Comparison of ENCODE assay signal across 23 cellular contexts in genomic region chr4:171594293-171594692, GRCh38.
"Had no signal": no experiment of that assay in that cellular context is flagged by ENCODE, and none has a peak within 500 bp of the region (broad histone marks: within the 10 kb centered on the region; RNA-seq: fewer than 3 reads in every experiment).

No MANE protein-coding gene starts in this region.

- H3K27ac Mint-ChIP-seq: activated CD4-positive, alpha-beta memory T cell treated with anti-CD3 and anti-CD28 coated beads, Interleukin-2, amount 10 ng/mL, durations not matched to agents 7 days and 5 days; activated CD4-positive, alpha-beta T cell treated with anti-CD3 and anti-CD28 coated beads for 36 hours; activated naive CD4-positive, alpha-beta T cell treated with anti-CD3 and anti-CD28 coated beads, Interleukin-2, amount 10 ng/mL, durations not matched to agents 7 days and 5 days; activated naive CD8-positive, alpha-beta T cell treated with anti-CD3 and anti-CD28 coated beads for 36 hours; activated T-helper 17 cell treated with anti-CD3 and anti-CD28 coated beads, Interleukin-2, amount 50 U/mL, for 72 hours; T-helper 1 cell treated with Interleukin-12 subunit alpha and Interleukin-12 subunit beta and Interleukin-4 antibody, amounts not matched to agents 30 μg/mL and 1 μg/mL, for 36 hours had no signal

- H3K9me3 ChIP-seq: colonic mucosa had no signal

- H3K36me3 ChIP-seq: colonic mucosa had no signal

- FAIRE-seq: RCC 7860 had no signal

- H3K27me3 Mint-ChIP-seq: activated CD4-positive, alpha-beta memory T cell treated with anti-CD3 and anti-CD28 coated beads, Interleukin-2, amount 10 ng/mL, durations not matched to agents 7 days and 5 days; activated CD4-positive, alpha-beta T cell treated with anti-CD3 and anti-CD28 coated beads for 36 hours; activated naive CD4-positive, alpha-beta T cell treated with anti-CD3 and anti-CD28 coated beads, Interleukin-2, amount 10 ng/mL, durations not matched to agents 7 days and 5 days; activated naive CD8-positive, alpha-beta T cell treated with anti-CD3 and anti-CD28 coated beads for 36 hours; activated T-helper 17 cell treated with anti-CD3 and anti-CD28 coated beads, Interleukin-2, amount 50 U/mL, for 72 hours had no signal

- H3K4me3 Mint-ChIP-seq: activated CD4-positive, alpha-beta memory T cell treated with anti-CD3 and anti-CD28 coated beads, Interleukin-2, amount 10 ng/mL, durations not matched to agents 7 days and 5 days; activated CD4-positive, alpha-beta T cell treated with anti-CD3 and anti-CD28 coated beads for 36 hours; activated naive CD4-positive, alpha-beta T cell treated with anti-CD3 and anti-CD28 coated beads, Interleukin-2, amount 10 ng/mL, durations not matched to agents 7 days and 5 days; activated naive CD8-positive, alpha-beta T cell treated with anti-CD3 and anti-CD28 coated beads for 36 hours; activated T-helper 17 cell treated with anti-CD3 and anti-CD28 coated beads, Interleukin-2, amount 50 U/mL, for 72 hours; T-helper 1 cell treated with Interleukin-12 subunit alpha and Interleukin-12 subunit beta and Interleukin-4 antibody, amounts not matched to agents 30 μg/mL and 1 μg/mL, for 36 hours had no signal

- H3K4me1 ChIP-seq: colonic mucosa had no signal

- H3K27ac ChIP-seq: colonic mucosa had no signal

- ATAC-seq: activated CD4-positive, alpha-beta T cell treated with anti-CD3 and anti-CD28 coated beads for 36 hours; activated T-helper 17 cell treated with anti-CD3 and anti-CD28 coated beads, Interleukin-2, amount 50 U/mL, for 72 hours; PC-3 had no signal

- H3K4me3 ChIP-seq: colonic mucosa had no signal

- H3K27me3 ChIP-seq: colonic mucosa had no signal

- H3K36me3 Mint-ChIP-seq: activated naive CD4-positive, alpha-beta T cell treated with anti-CD3 and anti-CD28 coated beads, Interleukin-2, amount 10 ng/mL, durations not matched to agents 7 days and 5 days; activated naive CD8-positive, alpha-beta T cell treated with anti-CD3 and anti-CD28 coated beads for 36 hours had no signal

- H3K4me1 Mint-ChIP-seq: activated CD4-positive, alpha-beta memory T cell treated with anti-CD3 and anti-CD28 coated beads, Interleukin-2, amount 10 ng/mL, durations not matched to agents 7 days and 5 days; activated CD4-positive, alpha-beta T cell treated with anti-CD3 and anti-CD28 coated beads for 36 hours; activated naive CD4-positive, alpha-beta T cell treated with anti-CD3 and anti-CD28 coated beads, Interleukin-2, amount 10 ng/mL, durations not matched to agents 7 days and 5 days; activated naive CD8-positive, alpha-beta T cell treated with anti-CD3 and anti-CD28 coated beads for 36 hours; activated T-helper 17 cell treated with anti-CD3 and anti-CD28 coated beads, Interleukin-2, amount 50 U/mL, for 72 hours had no signal

- DNase-seq: activated CD4-positive, alpha-beta memory T cell treated with anti-CD3 and anti-CD28 coated beads, Interleukin-2, amount 10 ng/mL, durations not matched to agents 7 days and 5 days; activated CD4-positive, alpha-beta T cell treated with anti-CD3 and anti-CD28 coated beads for 36 hours; activated CD4-positive, alpha-beta T cell treated with anti-CD3 and anti-CD28 coated beads, Interleukin-2, amount 50 U/mL, for 1 hour; activated gamma-delta T cell treated with Interleukin-2 at 50 U/mL for 16 hours; activated naive CD4-positive, alpha-beta T cell treated with anti-CD3 and anti-CD28 coated beads, Interleukin-2, amount 10 ng/mL, durations not matched to agents 7 days and 5 days; activated naive CD8-positive, alpha-beta T cell treated with anti-CD3 and anti-CD28 coated beads for 36 hours; activated T-cell treated with anti-CD3 and anti-CD28 coated beads for 4 hours; activated T-cell treated with anti-CD3 and anti-CD28 coated beads, Interleukin-2, amount 50 U/mL, for 48 hours; cerebellar nuclear complex; colonic mucosa; Kasumi-1; NCI-H1105 treated with DMSO at 0.1 percent for 48 hours; NCI-H1436 treated with DMSO at 0.1 percent for 48 hours; NCI-H187; NCI-H2081; NCI-H446; NCI-H524 treated with DMSO at 0.1 percent for 48 hours; PC-3; SHP77 treated with DMSO at 0.1 percent for 48 hours; T-helper 9 cell had no signal
